ENCODE assay signal across 8 cellular contexts in genomic region chr16:82876951-82877350, GRCh38.
"Had no signal": no experiment of that assay in that cellular context is flagged by ENCODE, and none has a peak within 500 bp of the region (broad histone marks: within the 10 kb centered on the region; RNA-seq: fewer than 3 reads in every experiment).

No MANE protein-coding gene starts in this region.

- H3K4me3 ChIP-seq: GM23248 had no signal

- DNase-seq: GM23248, GOT3, H9, HCEC 1CT, KBM-7 had no signal

- FAIRE-seq: H54, HepG2 had no signal

- H3K27ac ChIP-seq: GM23248, KMS-11 had no signal

- ATAC-seq: HepG2 had no signal
